7 cellular contexts compared by ENCODE assay signal in the genomic region with DNA sequence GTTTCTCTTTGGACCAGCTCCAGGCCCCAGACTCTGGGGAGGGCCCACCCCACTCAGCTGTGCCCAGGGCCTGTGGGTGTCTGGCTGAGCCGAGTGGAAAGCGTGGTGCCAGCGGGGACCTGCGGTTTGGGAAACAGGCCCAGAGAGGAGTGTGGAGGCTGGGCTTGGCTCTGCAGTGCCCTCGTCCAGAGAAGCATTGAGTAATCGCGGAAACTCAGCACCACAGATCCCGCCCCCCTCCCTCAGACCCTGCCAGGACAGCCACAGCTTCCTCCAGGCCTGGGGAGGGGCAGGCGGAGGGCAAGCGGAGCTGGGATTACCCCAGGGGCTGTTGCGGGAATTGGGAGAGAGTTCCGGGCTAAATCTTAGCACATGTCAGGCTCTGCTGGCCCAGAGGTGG. TPM values are rescaled to one million over a fixed set of nuclear protein-coding genes. Genes with fewer than 3 reads are reported as not detected.
DNase-seq lines count a peak whose midpoint lies in the region; TF ChIP-seq lines count a peak whose summit lies in the region.

No MANE protein-coding gene starts in this region.

- H3K9me3 ChIP-seq in adrenal gland (replicated peaks in 1 of 3) (no peaks in the 10 kb centered on the region), left ventricle myocardium inferior (replicated peaks) (no peaks in the 10 kb centered on the region), sigmoid colon (no peaks in the 10 kb centered on the region)

- TF ChIP-seq EP300 in sigmoid colon (IDR thresholded peaks at IDR 0.05): peak in 1 of 4 donors; percentile 36

- DNase-seq in HS-5 (ENCODE audit: low read depth): peak; percentile 49
- peak; percentile 83 to 95 (median 94) for DNase-seq in adrenal gland
- peak; percentile 88 for DNase-seq in left ventricle myocardium inferior
- peak; percentile 96 for DNase-seq in sigmoid colon
- DNase-seq in retina: no peak
- no peak for DNase-seq in activated naive CD4-positive, alpha-beta T cell (lab: John Stamatoyannopoulos, UW)
- DNase-seq in NCI-H345 (lab: John Stamatoyannopoulos, UW): no peak

- peak in 1 of 2 donors; percentile 44 for TF ChIP-seq POLR2A in adrenal gland (IDR thresholded peaks at IDR 0.05)
- TF ChIP-seq POLR2A in sigmoid colon (IDR thresholded peaks at IDR 0.05): no peak

- intact Hi-C loops in adrenal gland (cut with DNase I): loop anchor here (5.0 kb wide), 2 partner anchors 50 to 70 kb away; partner anchors contain the start of genes RILP (in 1 of the 2), SCARF1 (in 1 of the 2) and SLC43A2 (in 1 of the 2)
- intact Hi-C loops in left ventricle myocardium inferior (cut with micrococcal nuclease): loop anchor here (10.0 kb wide), 1 partner anchor 48 kb away; the partner anchor contains the start of gene SLC43A2
- intact Hi-C loops in sigmoid colon (cut with DNase I): loop anchor here (2.0 to 10.0 kb wide), 2 partner anchors 140 to 208 kb away; no protein-coding TSS in a partner anchor

- peaks cover 16 to 43% of the 10 kb centered on the region in 2 donors for H3K4me1 ChIP-seq in adrenal gland (replicated peaks in 1 of 2)
- peaks cover 43% of the 10 kb centered on the region for H3K4me1 ChIP-seq in left ventricle myocardium inferior
- peaks cover 0 to 42% (median 37%) of the 10 kb centered on the region in 4 donors for H3K4me1 ChIP-seq in sigmoid colon

- no peaks in the 10 kb centered on the region for H3K27me3 ChIP-seq in adrenal gland
- no peaks in the 10 kb centered on the region for H3K27me3 ChIP-seq in left ventricle myocardium inferior (ENCODE audit: low read depth)
- no peaks in the 10 kb centered on the region for H3K27me3 ChIP-seq in sigmoid colon

- peak in 1 of 6 experiments; percentile 7 for TF ChIP-seq CTCF in adrenal gland (IDR thresholded peaks at IDR 0.05)
- TF ChIP-seq CTCF in left ventricle myocardium inferior (IDR thresholded peaks at IDR 0.05; ENCODE audit: borderline replicate concordance): no peak
- no peak for TF ChIP-seq CTCF in sigmoid colon (IDR thresholded peaks at IDR 0.05)

- no peaks in the 10 kb centered on the region for H3K36me3 ChIP-seq in adrenal gland (replicated peaks in 1 of 2)
- no peaks in the 10 kb centered on the region for H3K36me3 ChIP-seq in left ventricle myocardium inferior
- H3K36me3 ChIP-seq in sigmoid colon: peaks cover 0 to 3% (median 0%) of the 10 kb centered on the region in 4 donors

- H3K27ac ChIP-seq in adrenal gland (peak overlapping the region; percentile 67 to 94 (median 90)), left ventricle myocardium inferior (replicated peaks) (peak overlapping the region; percentile 85), sigmoid colon (peak overlapping the region; percentile 83 to 92 (median 88))

- no peak overlapping the region for H3K4me3 ChIP-seq in adrenal gland
- no peak overlapping the region for H3K4me3 ChIP-seq in left ventricle myocardium inferior
- peak overlapping the region in 1 of 4 donors; percentile 13 for H3K4me3 ChIP-seq in sigmoid colon

- 0 to 15% (median 7%) methylated on average over 7 to 12 of the region's 12 CpGs for WGBS in adrenal gland, 4 donors
- WGBS in sigmoid colon, 2 donors: 36 to 38% methylated on average over 12 of the region's 12 CpGs

RNA-seq across cellular contexts. Expression of gene PITPNA, which starts 14.6 kb away (rescaled TPM):
- total RNA-seq in adrenal gland: 100 to 1,000 TPM in 1 of 8 donors, 10 to 100 TPM in 7; 32.1 to 107 (median 54.3) TPM
- 100 to 1,000 TPM in 1 of 3 donors, 10 to 100 TPM in 2; 16.4 to 157 (median 17.8) TPM for polyA plus RNA-seq in adrenal gland
- 49.1 TPM for total RNA-seq in left ventricle myocardium inferior
- total RNA-seq in sigmoid colon: 10 to 100 TPM; 28.5 to 45.1 (median 34.4) TPM
- 10 to 100 TPM; 33.8 to 41.9 (median 37.8) TPM for polyA plus RNA-seq in sigmoid colon

RNA-seq across cellular contexts. Expression of gene SLC43A2, which starts 51.4 kb away (rescaled TPM):
- total RNA-seq in adrenal gland: 10 to 100 TPM; 12.3 to 32.5 (median 19.8) TPM
- polyA plus RNA-seq in adrenal gland: 10 to 100 TPM in 1 of 3 donors, 1 to 10 TPM in 2; 6.8 to 17.2 (median 7.5) TPM
- 4.0 TPM for total RNA-seq in left ventricle myocardium inferior
- total RNA-seq in sigmoid colon: 1 to 10 TPM; 7.1 to 9.2 (median 7.9) TPM
- 10 to 100 TPM in 1 of 3 donors, 1 to 10 TPM in 2; 2.4 to 16.5 (median 4.4) TPM for polyA plus RNA-seq in sigmoid colon

Comparison
In these comparisons a context has a peak if more than half of its experiments do, and no peak if none do; other contexts are left out.
1. DNase-seq: peak in HS-5 (single experiment), adrenal gland (7 of 7), left ventricle myocardium inferior (single experiment) and sigmoid colon (single experiment); none in retina (single experiment), activated naive CD4-positive, alpha-beta T cell (0 of 4) and NCI-H345 (single experiment).
2. Peak in every context shown above with its lines, with median percentiles within 50 percentile points of each other: H3K27ac ChIP-seq.